12 cellular contexts compared by ENCODE assay signal in genomic region chr4:11566440-11567022, GRCh38.
DNase-seq lines count a peak whose midpoint lies in the region; ATAC-seq and TF ChIP-seq lines count a peak whose summit lies in the region.
"Had no signal": no experiment of that assay in that cellular context is flagged by ENCODE, and none has a peak within 500 bp of the region (broad histone marks: within the 10 kb centered on the region; RNA-seq: fewer than 3 reads in every experiment).

No MANE protein-coding gene starts in this region.

- H3K4me1 Mint-ChIP-seq in activated B cell treated with CpG ODN at 0.5 μM for 24 hours = peaks cover 5% of the 10 kb centered on the region
- H3K4me1 Mint-ChIP-seq in activated CD4-positive, alpha-beta memory T cell treated with anti-CD3 and anti-CD28 coated beads, Interleukin-2, amount 10 ng/mL, durations not matched to agents 7 days and 5 days = no peaks in the 10 kb centered on the region
- H3K4me1 Mint-ChIP-seq: brain had no signal

- H3K9me3 Mint-ChIP-seq in activated B cell treated with CpG ODN at 0.5 μM for 24 hours = no peaks in the 10 kb centered on the region
- no peaks in the 10 kb centered on the region for H3K9me3 Mint-ChIP-seq in activated CD4-positive, alpha-beta memory T cell treated with anti-CD3 and anti-CD28 coated beads, Interleukin-2, amount 10 ng/mL, durations not matched to agents 7 days and 5 days

- TF ChIP-seq CTCF in activated B cell treated with CpG ODN at 0.5 μM for 24 hours (IDR thresholded peaks at IDR 0.05) = no peak

- POLR2A ChIA-PET in activated B cell treated with CpG ODN at 0.5 μM for 24 hours (lab: Charles Lee) = no interaction called here
- POLR2A ChIA-PET in activated CD4-positive, alpha-beta memory T cell treated with anti-CD3 and anti-CD28 coated beads, Interleukin-2, amount 10 ng/mL, durations not matched to agents 7 days and 5 days (lab: Charles Lee) = no interaction called here

- intact Hi-C loops in activated B cell treated with CpG ODN at 0.5 μM for 24 hours (cut with micrococcal nuclease) = no loop called here
- intact Hi-C loops in right cardiac atrium (cut with DNase I) = no loop called here

- no peaks in the 10 kb centered on the region for H3K27me3 ChIP-seq in right cardiac atrium (ENCODE audit: control insufficient read depth, insufficient read depth)

- no peaks in the 10 kb centered on the region for H3K36me3 Mint-ChIP-seq in activated B cell treated with CpG ODN at 0.5 μM for 24 hours (ENCODE audit: low read depth)
- H3K36me3 Mint-ChIP-seq in activated CD4-positive, alpha-beta memory T cell treated with anti-CD3 and anti-CD28 coated beads, Interleukin-2, amount 10 ng/mL, durations not matched to agents 7 days and 5 days (ENCODE audit: low read depth) = no peaks in the 10 kb centered on the region
- H3K36me3 Mint-ChIP-seq: brain had no signal

- H3K4me3 Mint-ChIP-seq in activated B cell treated with CpG ODN at 0.5 μM for 24 hours = no peak overlapping the region
- H3K4me3 Mint-ChIP-seq in activated CD4-positive, alpha-beta memory T cell treated with anti-CD3 and anti-CD28 coated beads, Interleukin-2, amount 10 ng/mL, durations not matched to agents 7 days and 5 days = no peak overlapping the region
- H3K4me3 Mint-ChIP-seq: B cell, brain had no signal

- ATAC-seq in GM18517 (IDR thresholded peaks at IDR 0.05; ENCODE audit: unreplicated experiment) (peak; percentile 80), GM21367 (IDR thresholded peaks at IDR 0.05; ENCODE audit: unreplicated experiment) (peak; percentile 54), HG03095 (IDR thresholded peaks at IDR 0.05; ENCODE audit: unreplicated experiment) (peak; percentile 65), activated B cell treated with CpG ODN at 0.5 μM for 24 hours (ENCODE audit: low read depth) (peak; percentile 40), right cardiac atrium (no peak)

- no peaks in the 10 kb centered on the region for H3K27me3 Mint-ChIP-seq in activated B cell treated with CpG ODN at 0.5 μM for 24 hours
- H3K27me3 Mint-ChIP-seq in activated CD4-positive, alpha-beta memory T cell treated with anti-CD3 and anti-CD28 coated beads, Interleukin-2, amount 10 ng/mL, durations not matched to agents 7 days and 5 days = no peaks in the 10 kb centered on the region
- H3K27me3 Mint-ChIP-seq: B cell had no signal

- H3K9me3 ChIP-seq in right cardiac atrium (ENCODE audit: control insufficient read depth, low read length) = no peaks in the 10 kb centered on the region

- H3K4me3 ChIP-seq in right cardiac atrium (ENCODE audit: low read length) = no peak overlapping the region

- no peak overlapping the region for H3K27ac Mint-ChIP-seq in activated B cell treated with CpG ODN at 0.5 μM for 24 hours
- no peak overlapping the region for H3K27ac Mint-ChIP-seq in activated CD4-positive, alpha-beta memory T cell treated with anti-CD3 and anti-CD28 coated beads, Interleukin-2, amount 10 ng/mL, durations not matched to agents 7 days and 5 days
- H3K27ac Mint-ChIP-seq: B cell, brain had no signal

- DNase-seq in activated B cell treated with CpG ODN at 0.5 μM for 24 hours (no peak), right cardiac atrium (no peak), HPDE6-E6E7 (ENCODE audit: extremely low spot score) (no peak), activated gamma-delta T cell treated with Interleukin-2 at 50 U/mL for 16 hours (no peak)
- DNase-seq in activated CD4-positive, alpha-beta memory T cell treated with anti-CD3 and anti-CD28 coated beads, Interleukin-2, amount 10 ng/mL, durations not matched to agents 7 days and 5 days = no peak
- DNase-seq: activated T-cell treated with anti-CD3 and anti-CD28 coated beads, Interleukin-2, amount 50 U/mL, for 1 hour; NCI-H2107 had no signal

- H3K27ac ChIP-seq in right cardiac atrium (ENCODE audit: low read length) = no peak overlapping the region

- CTCF ChIA-PET in activated B cell treated with CpG ODN at 0.5 μM for 24 hours (lab: Charles Lee) = no interaction called here
- CTCF ChIA-PET in activated CD4-positive, alpha-beta memory T cell treated with anti-CD3 and anti-CD28 coated beads, Interleukin-2, amount 10 ng/mL, durations not matched to agents 7 days and 5 days (lab: Charles Lee) = no interaction called here

- H3K4me1 ChIP-seq in right cardiac atrium (ENCODE audit: control insufficient read depth, insufficient read depth, low read length) = no peaks in the 10 kb centered on the region

- 55% methylated on average over 2 of the region's 2 CpGs for WGBS in right cardiac atrium

Comparison
In these comparisons a context has a peak if more than half of its experiments do, and no peak if none do; other contexts are left out.
1. ATAC-seq: peak in GM18517 (single experiment), GM21367 (single experiment), HG03095 (single experiment) and activated B cell treated with CpG ODN at 0.5 μM for 24 hours (single experiment); none in right cardiac atrium (0 of 2).